24 cellular contexts compared by ENCODE assay signal in genomic region chr7:50710441-50711154, GRCh38.
A peak's percentile ranks its signal among the peaks of the same experiment; 100 is the strongest.
DNase-seq lines count a peak whose midpoint lies in the region; ATAC-seq, FAIRE-seq and TF ChIP-seq lines count a peak whose summit lies in the region.
"Had no signal": no experiment of that assay in that cellular context is flagged by ENCODE, and none has a peak within 500 bp of the region (broad histone marks: within the 10 kb centered on the region; RNA-seq: fewer than 3 reads in every experiment).

No MANE protein-coding gene starts in this region.

- TF ChIP-seq EP300 in esophagus muscularis mucosa (IDR thresholded peaks at IDR 0.05) (no peak), sigmoid colon (IDR thresholded peaks at IDR 0.05) (no peak)

- in situ Hi-C loops in G401 (cut with HindIII; ENCODE audit: low sequenced_read_pairs): no loop called here

- H3K4me3 ChIP-seq in esophagus muscularis mucosa: no peak overlapping the region
- no peak overlapping the region for H3K4me3 ChIP-seq in sigmoid colon
- H3K4me3 ChIP-seq: tibial artery had no signal

- no peak for TF ChIP-seq CTCF in VCaP (conservative IDR thresholded peaks at IDR 0.05)
- TF ChIP-seq CTCF in esophagus muscularis mucosa (IDR thresholded peaks at IDR 0.05): no peak
- no peak for TF ChIP-seq CTCF in sigmoid colon (IDR thresholded peaks at IDR 0.05)
- TF ChIP-seq CTCF in D721Med (IDR thresholded peaks at IDR 0.05; ENCODE audit: insufficient read depth, missing control alignments): no peak

- DNase-seq in G401 (ENCODE audit: low spot score) (peak; percentile 88), esophagus muscularis mucosa (ENCODE audit: extremely low spot score) (no peak), sigmoid colon (no peak), D721Med (ENCODE audit: insufficient read length, low spot score) (no peak), NCI-H146 treated with DMSO at 0.1 percent for 48 hours (lab: John Stamatoyannopoulos, UW; ENCODE audit: unreplicated experiment) (no peak)
- DNase-seq: activated CD4-positive, alpha-beta T cell treated with anti-CD3 and anti-CD28 coated beads, Interleukin-2, amount 50 U/mL, for 48 hours; activated CD4-positive, CD25-positive, alpha-beta regulatory T cell treated with anti-CD3 and anti-CD28 coated beads, Interleukin-2, amount 50 U/mL, for 72 hours; activated T-cell treated with anti-CD3 and anti-CD28 coated beads, Interleukin-2, amount 50 U/mL, for 72 hours; COR-L47; DMS53; HCEC 1CT; immature natural killer cell; MM.1S; naive B cell; NCI-H2029; NCI-H226; NCI-H82; stimulated activated CD4-positive, alpha-beta T cell treated with anti-CD3 and anti-CD28 coated beads, Interleukin-4, amount 100 ng/mL, for 1 hour had no signal

- ATAC-seq in HG02973 (IDR thresholded peaks at IDR 0.05; ENCODE audit: unreplicated experiment): no peak
- ATAC-seq: activated T-cell treated with anti-CD3 and anti-CD28 coated beads, Interleukin-2, amount 50 U/mL, for 72 hours had no signal

- FAIRE-seq in D721Med (lab: Jason Lieb, UNC): no peak
- FAIRE-seq: GM12892, RCC 7860 had no signal

- intact Hi-C loops in esophagus muscularis mucosa (cut with DNase I): no loop called here
- intact Hi-C loops in sigmoid colon (cut with DNase I): no loop called here

- H3K9me3 ChIP-seq in esophagus muscularis mucosa (no peaks in the 10 kb centered on the region), sigmoid colon (no peaks in the 10 kb centered on the region)
- H3K9me3 ChIP-seq: tibial artery had no signal

- H3K36me3 ChIP-seq in esophagus muscularis mucosa: peaks cover 0 to 6% (median 0%) of the 10 kb centered on the region in 4 donors
- no peaks in the 10 kb centered on the region for H3K36me3 ChIP-seq in sigmoid colon
- H3K36me3 ChIP-seq: tibial artery had no signal

- TF ChIP-seq POLR2A in esophagus muscularis mucosa (IDR thresholded peaks at IDR 0.05; ENCODE audit: low read depth): no peak
- TF ChIP-seq POLR2A in sigmoid colon (IDR thresholded peaks at IDR 0.05): no peak

- H3K27ac ChIP-seq in VCaP (peak overlapping the region; percentile 44), esophagus muscularis mucosa (replicated peaks in 1 of 4) (peak overlapping the region in 3 of 4 donors; percentile 34 to 40 (median 35)), sigmoid colon (peak overlapping the region; percentile 20 to 76 (median 67))
- H3K27ac ChIP-seq: KMS-11 had no signal

- H3K4me1 ChIP-seq in esophagus muscularis mucosa (peaks cover 70 to 91% (median 75%) of the 10 kb centered on the region in 4 donors), sigmoid colon (peaks cover 0 to 74% (median 70%) of the 10 kb centered on the region in 4 donors)

- 81% methylated on average over 15 of the region's 15 CpGs for WGBS in esophagus muscularis mucosa
- WGBS in sigmoid colon, 2 donors: 81 to 91% methylated on average over 15 of the region's 15 CpGs

- H3K27me3 ChIP-seq in esophagus muscularis mucosa (no peaks in the 10 kb centered on the region), sigmoid colon (no peaks in the 10 kb centered on the region)
- H3K27me3 ChIP-seq: tibial artery had no signal
